28 cellular contexts compared by ENCODE assay signal in genomic region chr2:26485099-26485498, GRCh38. TPM values are rescaled to one million over a fixed set of nuclear protein-coding genes. Genes with fewer than 3 reads are reported as not detected.
"Had no signal": no experiment of that assay in that cellular context is flagged by ENCODE, and none has a peak within 500 bp of the region (broad histone marks: within the 10 kb centered on the region; RNA-seq: fewer than 3 reads in every experiment).

No MANE protein-coding gene starts in this region.

- H3K4me3 Mint-ChIP-seq: natural killer cell; nephron; stimulated activated effector memory CD8-positive, alpha-beta T cell treated with anti-CD3 and anti-CD28 coated beads, Interleukin-12 subunit alpha, Interleukin-12 subunit beta, amount 100 ng/mL, for 72 hours; stimulated activated naive B cell treated with anti-CD40 and anti-IgM and Interleukin-4, amounts not matched to agents 10 μg/mL and 1 μg/mL and 100 μg/mL, for 72 hours; stimulated activated naive CD8-positive, alpha-beta T cell treated with anti-CD3 and anti-CD28 coated beads, Interleukin-15, Interleukin-2, amounts not matched to agents 100 ng/mL and 50 ng/mL, for 24 hours had no signal

- H3K4me1 ChIP-seq: sigmoid colon, stomach, thyroid gland, tibial nerve, upper lobe of left lung, vagina had no signal

- H3K27ac ChIP-seq: ovary, parathyroid adenoma, right lobe of liver, sigmoid colon, stomach, thoracic aorta, thyroid gland, tibial nerve, upper lobe of left lung, vagina had no signal

- H3K9ac ChIP-seq: parathyroid adenoma had no signal

- H3K4me1 Mint-ChIP-seq: natural killer cell; stimulated activated effector memory CD8-positive, alpha-beta T cell treated with anti-CD3 and anti-CD28 coated beads, Interleukin-12 subunit alpha, Interleukin-12 subunit beta, amount 100 ng/mL, for 72 hours; stimulated activated naive B cell treated with anti-CD40 and anti-IgM and Interleukin-4, amounts not matched to agents 10 μg/mL and 1 μg/mL and 100 μg/mL, for 72 hours had no signal

- H3K27ac Mint-ChIP-seq: nephron; progenitor cell of endocrine pancreas; stimulated activated effector memory CD8-positive, alpha-beta T cell treated with anti-CD3 and anti-CD28 coated beads, Interleukin-12 subunit alpha, Interleukin-12 subunit beta, amount 100 ng/mL, for 72 hours; stimulated activated naive B cell treated with anti-CD40 and anti-IgM and Interleukin-4, amounts not matched to agents 10 μg/mL and 1 μg/mL and 100 μg/mL, for 72 hours; stimulated activated naive CD8-positive, alpha-beta T cell treated with anti-CD3 and anti-CD28 coated beads, Interleukin-15, Interleukin-2, amounts not matched to agents 100 ng/mL and 50 ng/mL, for 24 hours had no signal

- ATAC-seq: natural killer cell; right cardiac atrium; stimulated activated effector memory CD8-positive, alpha-beta T cell treated with anti-CD3 and anti-CD28 coated beads, Interleukin-12 subunit alpha, Interleukin-12 subunit beta, amount 100 ng/mL, for 72 hours; stimulated activated naive B cell treated with anti-CD40 and anti-IgM and Interleukin-4, amounts not matched to agents 10 μg/mL and 1 μg/mL and 100 μg/mL, for 72 hours had no signal

- H3K36me3 ChIP-seq: ovary, right lobe of liver, sigmoid colon, stomach, thoracic aorta, thyroid gland, tibial nerve, upper lobe of left lung, vagina had no signal

- H3K79me2 ChIP-seq: parathyroid adenoma had no signal

- FAIRE-seq: small intestine had no signal

- H3K9me3 ChIP-seq: ovary, psoas muscle, right lobe of liver, sigmoid colon, stomach, thoracic aorta, thyroid gland, tibial nerve, upper lobe of left lung, vagina had no signal

- H3K4me3 ChIP-seq: ovary, psoas muscle, right lobe of liver, sigmoid colon, stomach, thoracic aorta, thyroid gland, tibial nerve, upper lobe of left lung, vagina had no signal

- H3K9me3 Mint-ChIP-seq: natural killer cell; nephron; stimulated activated effector memory CD8-positive, alpha-beta T cell treated with anti-CD3 and anti-CD28 coated beads, Interleukin-12 subunit alpha, Interleukin-12 subunit beta, amount 100 ng/mL, for 72 hours; stimulated activated naive CD8-positive, alpha-beta T cell treated with anti-CD3 and anti-CD28 coated beads, Interleukin-15, Interleukin-2, amounts not matched to agents 100 ng/mL and 50 ng/mL, for 24 hours had no signal

- H3K36me3 Mint-ChIP-seq: natural killer cell; stimulated activated effector memory CD8-positive, alpha-beta T cell treated with anti-CD3 and anti-CD28 coated beads, Interleukin-12 subunit alpha, Interleukin-12 subunit beta, amount 100 ng/mL, for 72 hours; stimulated activated naive B cell treated with anti-CD40 and anti-IgM and Interleukin-4, amounts not matched to agents 10 μg/mL and 1 μg/mL and 100 μg/mL, for 72 hours had no signal

- DNase-seq: natural killer cell; occipital lobe; sigmoid colon; small intestine; stimulated activated CD4-positive, alpha-beta T cell treated with anti-CD3 and anti-CD28 coated beads, Interleukin-15, amount 100 ng/mL, for 24 hours; stimulated activated CD4-positive, alpha-beta T cell treated with anti-CD3 and anti-CD28 coated beads, Interleukin-2, amount 100 ng/mL, for 24 hours; stimulated activated CD4-positive, alpha-beta T cell treated with anti-CD3 and anti-CD28 coated beads, Interleukin-2, amount 100 ng/mL, for 48 hours; stimulated activated CD4-positive, alpha-beta T cell treated with anti-CD3 and anti-CD28 coated beads, Interleukin-4, amount 100 ng/mL, for 24 hours; stimulated activated naive B cell treated with anti-CD40 and anti-IgM and Interleukin-4, amounts not matched to agents 10 μg/mL and 1 μg/mL and 100 μg/mL, for 72 hours; stimulated activated naive CD4-positive, alpha-beta T cell treated with Interleukin-2 at 50 U/mL for 16 hours; stomach; thyroid gland; trophoblast cell; upper lobe of left lung had no signal

- H3K27me3 ChIP-seq: ovary, right lobe of liver, stomach, thyroid gland, tibial nerve, upper lobe of left lung, vagina had no signal

- H2AFZ ChIP-seq: parathyroid adenoma had no signal

RNA-seq across cellular contexts. Expression of gene OTOF, which starts 7.2 kb away (rescaled TPM):
- total RNA-seq: osteoblast had no signal
- polyA plus RNA-seq: neural cell had no signal
